In the genomic region with DNA sequence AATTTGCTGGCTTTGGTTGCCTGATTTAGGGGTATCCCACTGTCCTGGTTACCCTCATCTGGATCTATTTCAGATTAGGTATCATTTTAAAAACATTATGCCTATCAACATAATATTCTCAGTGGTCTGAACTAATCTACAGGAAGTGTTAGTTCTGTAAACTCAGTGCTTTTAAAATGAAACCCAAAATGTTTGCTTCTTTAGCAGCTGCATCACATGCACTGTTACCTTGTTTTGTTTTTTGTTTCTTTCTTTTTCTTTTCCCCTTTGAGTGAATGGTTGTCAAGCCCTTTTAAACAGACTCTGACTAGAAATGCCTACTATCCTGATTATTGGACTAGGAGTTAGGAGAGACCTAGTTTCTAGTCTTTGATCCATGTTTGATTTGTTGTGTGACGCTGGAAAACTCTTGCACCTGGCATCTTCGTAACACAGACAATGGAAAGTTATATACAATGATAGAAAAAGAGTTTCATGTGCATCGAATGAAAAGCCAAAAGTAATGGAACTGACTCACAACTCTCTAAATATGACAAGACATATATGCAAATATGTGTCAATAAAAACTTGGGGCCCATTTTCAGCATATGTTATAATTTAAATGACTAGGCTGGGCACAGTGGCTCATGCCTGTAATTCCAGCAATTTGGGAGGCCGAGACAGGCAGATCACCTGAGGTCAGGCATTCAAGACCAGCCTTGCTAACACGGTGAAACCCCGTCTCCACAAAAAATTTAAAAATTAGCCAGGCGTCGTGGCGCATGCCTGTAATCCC, we compare ENCODE assay signal across 20 cellular contexts. TPM values are rescaled to one million over a fixed set of nuclear protein-coding genes. Genes with fewer than 3 reads are reported as not detected.
DNase-seq lines count a peak whose midpoint lies in the region; ATAC-seq, FAIRE-seq and TF ChIP-seq lines count a peak whose summit lies in the region.
"Had no signal": no experiment of that assay in that cellular context is flagged by ENCODE, and none has a peak within 500 bp of the region (broad histone marks: within the 10 kb centered on the region; RNA-seq: fewer than 3 reads in every experiment).

No MANE protein-coding gene starts in this region.

- H3K9me3 ChIP-seq in pancreas, result no peaks in the 10 kb centered on the region
- H3K9me3 ChIP-seq: HAP-1 had no signal

- FAIRE-seq in H54 (lab: Jason Lieb, UNC) (peak; percentile 36), pancreas (lab: Jason Lieb, UNC) (no peak)
- FAIRE-seq: D721Med, G401.6, GM12892, GM19239 had no signal

- H3K4me3 Mint-ChIP-seq in activated T-cell treated with anti-CD3 and anti-CD28 coated beads, Interleukin-2, amount 50 U/mL, for 72 hours, result peak overlapping the region in 1 of 2 donors; percentile 33
- H3K4me3 Mint-ChIP-seq in T-helper 1 cell treated with Interleukin-12 subunit alpha and Interleukin-12 subunit beta and Interleukin-4 antibody, amounts not matched to agents 30 μg/mL and 1 μg/mL, for 36 hours, result peak overlapping the region; percentile 50
- H3K4me3 Mint-ChIP-seq in activated T-helper 2 cell treated with anti-CD3 and anti-CD28 coated beads, Interferon-gamma antibody, Interleukin-2, Interleukin-4, amounts not matched to agents 10 μg/mL and 5 μg/mL and 100 μg/mL, durations not matched to agents 14 hours and 24 hours and 36 hours (ENCODE audit: low read depth), result no peak overlapping the region
- H3K4me3 Mint-ChIP-seq: CD14-positive monocyte; CD8-positive, alpha-beta T cell had no signal

- peaks cover 39% of the 10 kb centered on the region for H3K4me1 Mint-ChIP-seq in activated T-cell treated with anti-CD3 and anti-CD28 coated beads, Interleukin-2, amount 50 U/mL, for 72 hours (ENCODE audit: low read depth)
- H3K4me1 Mint-ChIP-seq in T-helper 1 cell treated with Interleukin-12 subunit alpha and Interleukin-12 subunit beta and Interleukin-4 antibody, amounts not matched to agents 30 μg/mL and 1 μg/mL, for 36 hours (ENCODE audit: low read depth), result peaks cover 34% of the 10 kb centered on the region
- H3K4me1 Mint-ChIP-seq in activated T-helper 2 cell treated with anti-CD3 and anti-CD28 coated beads, Interferon-gamma antibody, Interleukin-2, Interleukin-4, amounts not matched to agents 10 μg/mL and 5 μg/mL and 100 μg/mL, durations not matched to agents 14 hours and 24 hours and 36 hours (ENCODE audit: low read depth), result peaks cover 30% of the 10 kb centered on the region

- 94 to 97% methylated on average over 9 of the region's 9 CpGs for WGBS in pancreas, 2 donors

- no peaks in the 10 kb centered on the region for H3K4me1 ChIP-seq in pancreas
- H3K4me1 ChIP-seq: HAP-1 had no signal

- no peak overlapping the region for H3K4me3 ChIP-seq in foreskin fibroblast (ENCODE audit: low read depth in 1 of 2, low read length in 2 of 2)
- H3K4me3 ChIP-seq in pancreas, result no peak overlapping the region
- H3K4me3 ChIP-seq: HAP-1 had no signal

- ATAC-seq in activated T-cell treated with anti-CD3 and anti-CD28 coated beads, Interleukin-2, amount 50 U/mL, for 72 hours (replicated peaks in 1 of 2), result peak; percentile 37 to 62
- no peak for ATAC-seq in pancreas
- ATAC-seq: CD8-positive, alpha-beta T cell had no signal

- DNase-seq in activated T-cell treated with anti-CD3 and anti-CD28 coated beads, Interleukin-2, amount 50 U/mL, for 72 hours, result no peak
- no peak for DNase-seq in activated T-cell treated with anti-CD3 and anti-CD28 coated beads, Interleukin-2, amount 50 U/mL, for 1 hour
- DNase-seq in H54 (ENCODE audit: insufficient read length, low spot score) (no peak), foreskin fibroblast (no peak), pancreas (no peak), NCI-H2227 treated with DMSO at 0.1 percent for 48 hours (lab: John Stamatoyannopoulos, UW) (no peak)
- no peak for DNase-seq in activated T-helper 2 cell treated with anti-CD3 and anti-CD28 coated beads, Interferon-gamma antibody, Interleukin-2, Interleukin-4, amounts not matched to agents 10 μg/mL and 5 μg/mL and 100 μg/mL, durations not matched to agents 14 hours and 24 hours and 36 hours (ENCODE audit: low spot score)
- DNase-seq: CD8-positive, alpha-beta T cell; COR-L47; DMS153; DMS79 treated with DMSO at 0.1 percent for 48 hours; EL; GOT3 had no signal

- H3K27me3 ChIP-seq in pancreas, result no peaks in the 10 kb centered on the region

- H3K36me3 ChIP-seq in pancreas, result peaks cover 0 to 5% (median 0%) of the 10 kb centered on the region in 3 donors
- H3K36me3 ChIP-seq: HAP-1 had no signal

- peaks cover 2 to 3% of the 10 kb centered on the region in 2 donors for H3K36me3 Mint-ChIP-seq in activated T-cell treated with anti-CD3 and anti-CD28 coated beads, Interleukin-2, amount 50 U/mL, for 72 hours (ENCODE audit: insufficient read depth in 2 of 2)
- H3K36me3 Mint-ChIP-seq in T-helper 1 cell treated with Interleukin-12 subunit alpha and Interleukin-12 subunit beta and Interleukin-4 antibody, amounts not matched to agents 30 μg/mL and 1 μg/mL, for 36 hours (ENCODE audit: low read depth), result peaks cover 12% of the 10 kb centered on the region
- H3K36me3 Mint-ChIP-seq in activated T-helper 2 cell treated with anti-CD3 and anti-CD28 coated beads, Interferon-gamma antibody, Interleukin-2, Interleukin-4, amounts not matched to agents 10 μg/mL and 5 μg/mL and 100 μg/mL, durations not matched to agents 14 hours and 24 hours and 36 hours (ENCODE audit: low read depth), result peaks cover 15% of the 10 kb centered on the region

- no peaks in the 10 kb centered on the region for H3K9me3 Mint-ChIP-seq in activated T-cell treated with anti-CD3 and anti-CD28 coated beads, Interleukin-2, amount 50 U/mL, for 72 hours
- H3K9me3 Mint-ChIP-seq in T-helper 1 cell treated with Interleukin-12 subunit alpha and Interleukin-12 subunit beta and Interleukin-4 antibody, amounts not matched to agents 30 μg/mL and 1 μg/mL, for 36 hours, result no peaks in the 10 kb centered on the region
- H3K9me3 Mint-ChIP-seq in activated T-helper 2 cell treated with anti-CD3 and anti-CD28 coated beads, Interferon-gamma antibody, Interleukin-2, Interleukin-4, amounts not matched to agents 10 μg/mL and 5 μg/mL and 100 μg/mL, durations not matched to agents 14 hours and 24 hours and 36 hours, result no peaks in the 10 kb centered on the region
- H3K9me3 Mint-ChIP-seq: CD14-positive monocyte; CD8-positive, alpha-beta T cell had no signal

- no peak overlapping the region for H3K27ac ChIP-seq in pancreas

- H3K27me3 Mint-ChIP-seq in activated T-cell treated with anti-CD3 and anti-CD28 coated beads, Interleukin-2, amount 50 U/mL, for 72 hours (ENCODE audit: low read depth), result no peaks in the 10 kb centered on the region
- H3K27me3 Mint-ChIP-seq in T-helper 1 cell treated with Interleukin-12 subunit alpha and Interleukin-12 subunit beta and Interleukin-4 antibody, amounts not matched to agents 30 μg/mL and 1 μg/mL, for 36 hours (ENCODE audit: low read depth), result no peaks in the 10 kb centered on the region
- H3K27me3 Mint-ChIP-seq in activated T-helper 2 cell treated with anti-CD3 and anti-CD28 coated beads, Interferon-gamma antibody, Interleukin-2, Interleukin-4, amounts not matched to agents 10 μg/mL and 5 μg/mL and 100 μg/mL, durations not matched to agents 14 hours and 24 hours and 36 hours (ENCODE audit: low read depth), result no peaks in the 10 kb centered on the region

- H3K27ac Mint-ChIP-seq in activated T-cell treated with anti-CD3 and anti-CD28 coated beads, Interleukin-2, amount 50 U/mL, for 72 hours, result peak overlapping the region; percentile 7
- peak overlapping the region; percentile 78 for H3K27ac Mint-ChIP-seq in T-helper 1 cell treated with Interleukin-12 subunit alpha and Interleukin-12 subunit beta and Interleukin-4 antibody, amounts not matched to agents 30 μg/mL and 1 μg/mL, for 36 hours
- H3K27ac Mint-ChIP-seq in activated T-helper 2 cell treated with anti-CD3 and anti-CD28 coated beads, Interferon-gamma antibody, Interleukin-2, Interleukin-4, amounts not matched to agents 10 μg/mL and 5 μg/mL and 100 μg/mL, durations not matched to agents 14 hours and 24 hours and 36 hours, result peak overlapping the region; percentile 77
- H3K27ac Mint-ChIP-seq: CD14-positive monocyte; CD8-positive, alpha-beta T cell had no signal

- TF ChIP-seq POLR2A in H54 (IDR thresholded peaks at IDR 0.05; ENCODE audit: low read depth, low read length), result no peak

- intact Hi-C loops in activated T-helper 2 cell treated with anti-CD3 and anti-CD28 coated beads, Interferon-gamma antibody, Interleukin-2, Interleukin-4, amounts not matched to agents 10 μg/mL and 5 μg/mL and 100 μg/mL, durations not matched to agents 14 hours and 24 hours and 36 hours (cut with micrococcal nuclease), result no loop called here
- intact Hi-C loops in pancreas (cut with DNase I), result no loop called here

- TF ChIP-seq CTCF in foreskin fibroblast (IDR thresholded peaks at IDR 0.05; ENCODE audit: low read depth, low read length), result no peak
- no peak for TF ChIP-seq CTCF in pancreas (IDR thresholded peaks at IDR 0.05)

RNA-seq across cellular contexts. Expression of a gene that starts 52.3 kb away (rescaled TPM):
- total RNA-seq in activated T-cell treated with anti-CD3 and anti-CD28 coated beads, Interleukin-2, amount 50 U/mL, for 72 hours, result 10 to 100 TPM; 73.5 to 79.2 TPM
- total RNA-seq in activated T-helper 2 cell treated with anti-CD3 and anti-CD28 coated beads, Interferon-gamma antibody, Interleukin-2, Interleukin-4, amounts not matched to agents 10 μg/mL and 5 μg/mL and 100 μg/mL, durations not matched to agents 14 hours and 24 hours and 36 hours, result 73.4 and 73.5 TPM in 2 replicates
- total RNA-seq in pancreas, result under 1 TPM; 0.16 to 0.55 (median 0.35) TPM
- polyA plus RNA-seq in pancreas, result under 1 TPM; 0.38 to 0.85 TPM

Comparison
In these comparisons a context has a peak if more than half of its experiments do, and no peak if none do; other contexts are left out.
1. ATAC-seq: peak in activated T-cell treated with anti-CD3 and anti-CD28 coated beads, Interleukin-2, amount 50 U/mL, for 72 hours (2 of 2); none in pancreas (0 of 4).
2. H3K27ac Mint-ChIP-seq: peak in every context shown above with its lines; median percentile 78 in T-helper 1 cell treated with Interleukin-12 subunit alpha and Interleukin-12 subunit beta and Interleukin-4 antibody, amounts not matched to agents 30 μg/mL and 1 μg/mL, for 36 hours; 77 in activated T-helper 2 cell treated with anti-CD3 and anti-CD28 coated beads, Interferon-gamma antibody, Interleukin-2, Interleukin-4, amounts not matched to agents 10 μg/mL and 5 μg/mL and 100 μg/mL, durations not matched to agents 14 hours and 24 hours and 36 hours; 7 in activated T-cell treated with anti-CD3 and anti-CD28 coated beads, Interleukin-2, amount 50 U/mL, for 72 hours.
3. RNA of a gene that starts 52.3 kb away (total RNA-seq): 73.5 to 79.2 TPM in activated T-cell treated with anti-CD3 and anti-CD28 coated beads, Interleukin-2, amount 50 U/mL, for 72 hours and 73.4 to 73.5 TPM in activated T-helper 2 cell treated with anti-CD3 and anti-CD28 coated beads, Interferon-gamma antibody, Interleukin-2, Interleukin-4, amounts not matched to agents 10 μg/mL and 5 μg/mL and 100 μg/mL, durations not matched to agents 14 hours and 24 hours and 36 hours; 0.16 to 0.55 TPM in pancreas; every median in the first group is over 10 times any median in the second.